ENCODE assay signal across 22 cellular contexts in the genomic region with DNA sequence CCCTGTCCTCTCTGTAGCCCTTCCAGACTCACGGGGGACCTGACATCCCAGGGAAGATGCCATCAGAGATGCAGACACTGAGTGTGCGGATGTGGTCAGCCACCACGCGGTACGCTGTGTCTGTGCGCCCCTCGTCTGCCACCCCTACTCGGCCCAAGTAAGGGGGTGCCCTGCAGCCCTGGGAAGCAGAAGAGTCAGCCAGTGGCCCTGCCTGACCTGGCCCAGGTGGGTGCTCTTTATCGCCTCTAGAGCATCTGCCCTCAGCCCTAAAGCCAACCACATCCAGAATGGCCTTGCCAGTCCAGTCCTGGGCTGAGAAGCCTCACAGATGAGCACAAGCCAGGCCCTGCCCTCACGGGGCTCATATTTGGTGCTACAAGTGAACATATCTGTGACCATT. TPM values are rescaled to one million over a fixed set of nuclear protein-coding genes. Genes with fewer than 3 reads are reported as not detected.
"Had no signal": no experiment of that assay in that cellular context is flagged by ENCODE, and none has a peak within 500 bp of the region (broad histone marks: within the 10 kb centered on the region; RNA-seq: fewer than 3 reads in every experiment).

No MANE protein-coding gene starts in this region.

- H3K4me3 Mint-ChIP-seq: activated CD4-positive, alpha-beta memory T cell treated with anti-CD3 and anti-CD28 coated beads for 36 hours; activated T-helper 1 cell treated with anti-CD3 and anti-CD28 coated beads, Interleukin-12 subunit alpha, Interleukin-12 subunit beta, Interleukin-2, Interleukin-4 antibody, amounts not matched to agents 30 ng/mL and 10 ng/mL and 1 ng/mL, durations not matched to agents 14 hours and 24 hours and 36 hours; natural killer cell; stimulated activated naive B cell treated with anti-CD40 and anti-IgM and Interleukin-4, amounts not matched to agents 10 μg/mL and 1 μg/mL and 100 μg/mL, for 72 hours had no signal

- H3K9me3 Mint-ChIP-seq: activated CD4-positive, alpha-beta memory T cell treated with anti-CD3 and anti-CD28 coated beads for 36 hours; activated naive CD4-positive, alpha-beta T cell treated with anti-CD3 and anti-CD28 coated beads, Interleukin-2, amount 50 U/mL, for 72 hours; activated T-helper 1 cell treated with anti-CD3 and anti-CD28 coated beads, Interleukin-12 subunit alpha, Interleukin-12 subunit beta, Interleukin-2, Interleukin-4 antibody, amounts not matched to agents 30 ng/mL and 10 ng/mL and 1 ng/mL, durations not matched to agents 14 hours and 24 hours and 36 hours; natural killer cell; stimulated activated naive B cell treated with anti-CD40 and anti-IgM and Interleukin-4, amounts not matched to agents 10 μg/mL and 1 μg/mL and 100 μg/mL, for 72 hours had no signal

- DNase-seq: activated CD4-positive, alpha-beta memory T cell treated with anti-CD3 and anti-CD28 coated beads for 36 hours; activated gamma-delta T cell treated with Interleukin-2 at 50 U/mL for 16 hours; activated T-cell treated with anti-CD3 and anti-CD28 coated beads for 4 hours; adrenal gland; foreskin melanocyte; glutamatergic neuron; hippocampal formation; left colon; lower lobe of right lung; natural killer cell; sigmoid colon; stimulated activated CD4-positive, alpha-beta T cell treated with anti-CD3 and anti-CD28 coated beads, Interleukin-4, amount 100 ng/mL, for 24 hours; stimulated activated naive B cell treated with anti-CD40 and anti-IgM and Interleukin-4, amounts not matched to agents 10 μg/mL and 1 μg/mL and 100 μg/mL, for 72 hours; thyroid gland had no signal

- H3K27ac Mint-ChIP-seq: activated CD4-positive, alpha-beta memory T cell treated with anti-CD3 and anti-CD28 coated beads for 36 hours; activated T-helper 1 cell treated with anti-CD3 and anti-CD28 coated beads, Interleukin-12 subunit alpha, Interleukin-12 subunit beta, Interleukin-2, Interleukin-4 antibody, amounts not matched to agents 30 ng/mL and 10 ng/mL and 1 ng/mL, durations not matched to agents 14 hours and 24 hours and 36 hours; natural killer cell; stimulated activated naive B cell treated with anti-CD40 and anti-IgM and Interleukin-4, amounts not matched to agents 10 μg/mL and 1 μg/mL and 100 μg/mL, for 72 hours had no signal

- H3K27me3 Mint-ChIP-seq: activated CD4-positive, alpha-beta memory T cell treated with anti-CD3 and anti-CD28 coated beads for 36 hours; stimulated activated naive B cell treated with anti-CD40 and anti-IgM and Interleukin-4, amounts not matched to agents 10 μg/mL and 1 μg/mL and 100 μg/mL, for 72 hours had no signal

RNA-seq across cellular contexts. Expression of gene SPATS1, which starts 35.2 kb away (rescaled TPM):
- total RNA-seq: activated CD4-positive, alpha-beta memory T cell treated with anti-CD3 and anti-CD28 coated beads for 36 hours; activated naive CD4-positive, alpha-beta T cell treated with anti-CD3 and anti-CD28 coated beads, Interleukin-2, amount 50 U/mL, for 72 hours; activated T-helper 1 cell treated with anti-CD3 and anti-CD28 coated beads, Interleukin-12 subunit alpha, Interleukin-12 subunit beta, Interleukin-2, Interleukin-4 antibody, amounts not matched to agents 30 ng/mL and 10 ng/mL and 1 ng/mL, durations not matched to agents 14 hours and 24 hours and 36 hours; adrenal gland; astrocyte; breast epithelium; epithelial cell of proximal tubule; left colon; natural killer cell; sigmoid colon; subcutaneous adipose tissue; T-helper 2 cell treated with Interferon-gamma antibody and Interleukin-4, amounts not matched to agents 100 ng/mL and 5 ng/mL, for 36 hours; thyroid gland; ureter had no signal

RNA-seq across cellular contexts. Expression of gene TMEM151B, which starts 37.0 kb away (rescaled TPM):
- total RNA-seq: epithelial cell of proximal tubule; lower lobe of right lung; natural killer cell; subcutaneous adipose tissue; T-helper 2 cell treated with Interferon-gamma antibody and Interleukin-4, amounts not matched to agents 100 ng/mL and 5 ng/mL, for 36 hours; thyroid gland; ureter had no signal
